Comparison of ENCODE assay signal across 15 cellular contexts in genomic region chr12:11593013-11593412, GRCh38. TPM values are rescaled to one million over a fixed set of nuclear protein-coding genes. Genes with fewer than 3 reads are reported as not detected.
A peak's percentile ranks its signal among the peaks of the same experiment; 100 is the strongest.
DNase-seq lines count a peak whose midpoint lies in the region; ATAC-seq and TF ChIP-seq lines count a peak whose summit lies in the region.
"Had no signal": no experiment of that assay in that cellular context is flagged by ENCODE, and none has a peak within 500 bp of the region (broad histone marks: within the 10 kb centered on the region; RNA-seq: fewer than 3 reads in every experiment).

No MANE protein-coding gene starts in this region.

- no peak overlapping the region for H3K56ac ChIP-seq in H9 (ENCODE audit: insufficient read length, low read depth, low read length)

- no peak overlapping the region for H3K14ac ChIP-seq in H9 (ENCODE audit: insufficient read depth, low read length)

- no peak overlapping the region for H4K91ac ChIP-seq in H9 (ENCODE audit: insufficient read length, low read depth, low read length)

- no CpG with 5 or more reads among the region's 1 CpG for WGBS in H9 (ENCODE audit: extremely low coverage, insufficient read length, low lambda C conversion rate)

- H3T11ph ChIP-seq in H9 (ENCODE audit: low read length): no peak overlapping the region

- H3K27me3 Mint-ChIP-seq in H9 (ENCODE audit: low read depth) (no peaks in the 10 kb centered on the region), WTC11 (ENCODE audit: low read depth) (no peaks in the 10 kb centered on the region; the same call in 1 of the 2 replicates)
- H3K27me3 Mint-ChIP-seq: B cell had no signal

- H3K4me3 ChIP-seq in iPS-20b (ENCODE audit: low read length): peak overlapping the region; percentile 9; the same call in 1 of the 2 replicates
- H3K4me3 ChIP-seq: BLaER1 treated with 17β-estradiol and CSF1 and Interleukin-3, amounts not matched to agents 10 nM and 100 nM had no signal

- no peak overlapping the region for H3K23ac ChIP-seq in H9 (ENCODE audit: insufficient read length, low read depth, low read length)

- H3K4me1 Mint-ChIP-seq in H9 (peaks cover 22 to 24% of the 10 kb centered on the region in 2 experiments), WTC11 (peaks cover 33% of the 10 kb centered on the region)

- no peak overlapping the region for H2AK5ac ChIP-seq in H9 (ENCODE audit: insufficient read length, low read length)

- H3K27ac Mint-ChIP-seq in H9 (peak overlapping the region; percentile 1 to 29 (median 10); a peak in 4 of 7 replicates), WTC11 (peak overlapping the region; percentile 1; the same call in 1 of the 2 replicates)
- H3K27ac Mint-ChIP-seq: B cell; CD8-positive, alpha-beta T cell; HFFc6 had no signal

- H2BK12ac ChIP-seq in H9 (ENCODE audit: insufficient read length, low read depth, low read length): no peak overlapping the region

- H3K4ac ChIP-seq in H9 (ENCODE audit: low read depth, low read length): no peak overlapping the region

- no peak overlapping the region for H4K5ac ChIP-seq in H9 (ENCODE audit: insufficient read length, low read depth, low read length)

- no peak overlapping the region for H2BK20ac ChIP-seq in H9 (ENCODE audit: low read depth, low read length, poor library complexity, severe bottlenecking)

- H3K36me3 Mint-ChIP-seq in H9 (ENCODE audit: insufficient read depth in 1 of 3, low read depth in 3 of 3) (peaks cover 0 to 10% (median 3%) of the 10 kb centered on the region in 3 experiments; a peak in 6 of 7 replicates), WTC11 (peaks cover 4% of the 10 kb centered on the region)
- H3K36me3 Mint-ChIP-seq: CD8-positive, alpha-beta T cell had no signal

- H4K20me1 ChIP-seq in H9 (ENCODE audit: control insufficient read depth, insufficient read depth, insufficient read length): no peaks in the 10 kb centered on the region
- H4K20me1 ChIP-seq: BLaER1 treated with 17β-estradiol and CSF1 and Interleukin-3, amounts not matched to agents 10 nM and 100 nM had no signal

- no peak overlapping the region for H2BK5ac ChIP-seq in H9 (ENCODE audit: insufficient read length, low read length)

- peaks cover 0 to 3% of the 10 kb centered on the region in 2 experiments; a peak in 2 of 5 replicates for H3K9me3 Mint-ChIP-seq in H9
- peaks cover 13% of the 10 kb centered on the region for H3K9me3 Mint-ChIP-seq in WTC11
- H3K9me3 Mint-ChIP-seq: CD8-positive, alpha-beta T cell; HFFc6 had no signal

- no peaks in the 10 kb centered on the region for H3K79me2 ChIP-seq in H9 (ENCODE audit: insufficient read depth, low read length)

- CTCF ChIA-PET in WTC11 (lab: Charles Lee): interaction anchor here (1.0 kb wide), 1 partner anchor 440 kb away, joined by 3 read pairs; no protein-coding TSS in a partner anchor

- H3K27me3 ChIP-seq in H9 (ENCODE audit: insufficient read depth, low read length): no peaks in the 10 kb centered on the region
- no peaks in the 10 kb centered on the region for H3K27me3 ChIP-seq in iPS-20b (ENCODE audit: insufficient read depth, low read length)
- H3K27me3 ChIP-seq: BLaER1 treated with 17β-estradiol and CSF1 and Interleukin-3, amounts not matched to agents 10 nM and 100 nM had no signal

- no peak overlapping the region for H3K9ac ChIP-seq in H9 (ENCODE audit: extremely low read depth, insufficient read length, low read length)
- no peak overlapping the region for H3K9ac ChIP-seq in iPS-20b (ENCODE audit: low read depth, low read length)
- H3K9ac ChIP-seq: BLaER1 treated with 17β-estradiol and CSF1 and Interleukin-3, amounts not matched to agents 10 nM and 100 nM had no signal

- H2BK120ac ChIP-seq in H9 (ENCODE audit: low read depth, low read length, poor library complexity, severe bottlenecking): no peak overlapping the region

- H3K4me3 Mint-ChIP-seq in H9 (no peak overlapping the region), WTC11 (no peak overlapping the region)
- H3K4me3 Mint-ChIP-seq: B cell; CD8-positive, alpha-beta T cell; HFFc6 had no signal

- no peak overlapping the region for H3K18ac ChIP-seq in H9 (ENCODE audit: insufficient read length, low read depth, low read length)

- DNase-seq in H9: no peak
- DNase-seq in WTC11 (ENCODE audit: low spot score): no peak
- DNase-seq in stimulated activated CD4-positive, alpha-beta T cell treated with anti-CD3 and anti-CD28 coated beads, Interleukin-1b, Interleukin-23, amount 100 ng/mL, for 48 hours: no peak
- DNase-seq in NK-92 (lab: John Stamatoyannopoulos, UW; ENCODE audit: unreplicated experiment): no peak
- DNase-seq in occipital lobe (lab: John Stamatoyannopoulos, UW): no peak
- DNase-seq: Calu3; CD8-positive, alpha-beta T cell; DMS79 treated with DMSO at 0.1 percent for 48 hours; GF-D8; HFFc6 had no signal

- TF ChIP-seq CTCF in H9 (conservative IDR thresholded peaks at IDR 0.05) (no peak), WTC11 (IDR thresholded peaks at IDR 0.05) (no peak)

- H3K36me3 ChIP-seq in iPS-20b (ENCODE audit: insufficient read depth, low read depth, low read length): no peaks in the 10 kb centered on the region
- H3K36me3 ChIP-seq: BLaER1 treated with 17β-estradiol and CSF1 and Interleukin-3, amounts not matched to agents 10 nM and 100 nM had no signal

- no peak overlapping the region for H2AFZ ChIP-seq in H9 (ENCODE audit: low read length)

- no peaks in the 10 kb centered on the region for H3K23me2 ChIP-seq in H9 (ENCODE audit: insufficient read length, low read depth, low read length, poor library complexity, severe bottlenecking)

- H3K4me1 ChIP-seq in H9 (ENCODE audit: insufficient read depth, low read length) (peaks cover 5% of the 10 kb centered on the region; the same call in 1 of the 2 replicates), iPS-20b (ENCODE audit: insufficient read depth, low read length) (peaks cover 16% of the 10 kb centered on the region)

- ATAC-seq in WTC11 (peak; percentile 58), HG03135 (IDR thresholded peaks at IDR 0.05; ENCODE audit: unreplicated experiment) (no peak)
- ATAC-seq: CD8-positive, alpha-beta T cell; HCT116 had no signal

- no peak overlapping the region for H4K8ac ChIP-seq in H9 (replicated peaks; ENCODE audit: insufficient read length, low read depth, low read length)

- no peaks in the 10 kb centered on the region for H3K9me3 ChIP-seq in H9 (ENCODE audit: control insufficient read depth, low read depth, low read length)
- H3K9me3 ChIP-seq in iPS-20b (ENCODE audit: insufficient read depth, low read depth, low read length): no peaks in the 10 kb centered on the region

- POLR2A ChIA-PET in WTC11 (lab: Charles Lee): interaction anchor here (1.4 kb wide), 1 partner anchor 16 kb away, joined by 3 read pairs; no protein-coding TSS in a partner anchor

- H3K79me1 ChIP-seq in H9 (ENCODE audit: insufficient read depth, low read depth, low read length, poor library complexity, severe bottlenecking): no peaks in the 10 kb centered on the region

- H3K4me2 ChIP-seq in H9 (ENCODE audit: insufficient read depth, insufficient read length, low read length): no peak overlapping the region
- H3K4me2 ChIP-seq: BLaER1 treated with 17β-estradiol and CSF1 and Interleukin-3, amounts not matched to agents 10 nM and 100 nM had no signal

- peak overlapping the region; percentile 4 for H3K27ac ChIP-seq in H9 (ENCODE audit: insufficient read length, low read depth, low read length)
- no peak overlapping the region for H3K27ac ChIP-seq in iPS-20b (ENCODE audit: low read length)
- H3K27ac ChIP-seq: BLaER1 treated with 17β-estradiol and CSF1 and Interleukin-3, amounts not matched to agents 10 nM and 100 nM had no signal

- no peak overlapping the region for H2BK15ac ChIP-seq in H9 (ENCODE audit: low read depth, low read length)

TF ChIP-seq in WTC11, 78 proteins besides CTCF, POLR2A, EP300 and RAD21:
- TF ChIP-seq NFE2L1 (CRISPR knock-in tag; IDR thresholded peaks at IDR 0.05) (no peak), ETV6 (CRISPR knock-in tag; IDR thresholded peaks at IDR 0.05) (no peak), TEAD1 (CRISPR knock-in tag; IDR thresholded peaks at IDR 0.05) (peak; percentile 67), SOX15 (CRISPR knock-in tag; IDR thresholded peaks at IDR 0.05) (no peak), TCF7 (CRISPR knock-in tag; IDR thresholded peaks at IDR 0.05; ENCODE audit: low read depth) (no peak), ZNF219 (CRISPR knock-in tag; IDR thresholded peaks at IDR 0.05; ENCODE audit: borderline replicate concordance) (no peak), ATF2 (CRISPR knock-in tag; IDR thresholded peaks at IDR 0.05; ENCODE audit: borderline replicate concordance, low read depth) (no peak)

RNA-seq across cellular contexts. Expression of gene ETV6, which starts 56.5 kb away (rescaled TPM):
- total RNA-seq in H9 (2021) (25.2 and 28.7 TPM in 2 replicates), WTC11 (2021) (13.8 to 23.5 TPM (median 16.7 TPM) in 3 replicates), occipital lobe (3.0 TPM)
